Comparison of ENCODE assay signal across 2 cellular contexts in genomic region chrX:131875827-131876226, GRCh38.
DNase-seq lines count a peak whose midpoint lies in the region; ATAC-seq, FAIRE-seq and TF ChIP-seq lines count a peak whose summit lies in the region.
"Not testable (repeated sequence)": the region's sequence is repeated elsewhere in the genome, so short reads cannot be mapped to it uniquely, and the experiment has no call there.

No MANE protein-coding gene starts in this region.

- intact Hi-C loops in K562 (cut with micrococcal nuclease): not testable (repeated sequence)

- not testable (repeated sequence) for ATAC-seq in K562

- TF ChIP-seq POLR2A in K562 (conservative IDR thresholded peaks at IDR 0.05): not testable (repeated sequence)

- H3K4me1 ChIP-seq in HEK293 (ENCODE audit: control insufficient read depth, insufficient read depth, low read length); K562 (replicated peaks in 1 of 2; ENCODE audit: control insufficient read depth in 2 of 2, insufficient read depth in 2 of 2, low read length in 2 of 2): not testable (repeated sequence)

- not testable (repeated sequence) for H3K27ac ChIP-seq in HEK293 (ENCODE audit: extremely low read depth, low read depth, low read length); K562 (ENCODE audit: extremely low read depth, low read depth, low read length)

- not testable (repeated sequence) for H2AFZ ChIP-seq in K562 (ENCODE audit: low read depth, low read length)

- no CpG with 5 or more reads among the region's 1 CpG for WGBS in K562 (ENCODE audit: insufficient coverage, low coverage, missing lambda C conversion rate)

- not testable (repeated sequence) for H3K9me1 ChIP-seq in K562 (ENCODE audit: control insufficient read depth, insufficient read depth, low read length)

- H3K36me3 ChIP-seq in HEK293 (ENCODE audit: control insufficient read depth in 2 of 2, insufficient read depth in 1 of 2, low read length in 2 of 2); K562 (ENCODE audit: control insufficient read depth, insufficient read depth, low read length): not testable (repeated sequence)

- BruUV-seq in K562 (replicated peaks; lab: Mats Ljungman, UMichigan): not testable (repeated sequence)

- H3K79me2 ChIP-seq in K562 (ENCODE audit: control insufficient read depth, insufficient read depth, low read length): not testable (repeated sequence)

- H3K4me2 ChIP-seq in K562 (ENCODE audit: insufficient read depth, low read length): not testable (repeated sequence)

- TF ChIP-seq RAD21 in K562 (CRISPR knock-in tag; conservative IDR thresholded peaks at IDR 0.05 in 1 of 2, IDR thresholded peaks at IDR 0.05 in 1 of 2): not testable (repeated sequence)

- H4K20me1 ChIP-seq in K562 (replicated peaks; ENCODE audit: control insufficient read depth, insufficient read depth, low read length): not testable (repeated sequence)

- not testable (repeated sequence) for H3K27me3 ChIP-seq in K562 (ENCODE audit: control insufficient read depth in 2 of 2, insufficient read depth in 2 of 2, low read length in 2 of 2)

- POLR2A ChIA-PET in HEK293 (lab: Yijun Ruan, JAX); K562 (lab: Yijun Ruan, JAX): not testable (repeated sequence)

- not testable (repeated sequence) for TF ChIP-seq EP300 in K562 (IDR thresholded peaks at IDR 0.05; ENCODE audit: low read length)

- in situ Hi-C loops in K562 (cut with MboI): not testable (repeated sequence)

- H3K4me3 ChIP-seq in HEK293 (ENCODE audit: low read depth, low read length); K562: not testable (repeated sequence)

- not testable (repeated sequence) for FAIRE-seq in K562 (lab: Jason Lieb, UNC)

- CTCF ChIA-PET in HEK293 (lab: Yijun Ruan, JAX); K562 (lab: Yijun Ruan, JAX; ENCODE audit: low intra/inter-chr PET ratio): not testable (repeated sequence)

- not testable (repeated sequence) for H3K9me3 ChIP-seq in HEK293 (ENCODE audit: control insufficient read depth, insufficient read depth, low read depth, low read length); K562 (replicated peaks; ENCODE audit: control insufficient read depth, insufficient read depth, low read depth, low read length)

- not testable (repeated sequence) for H3K9ac ChIP-seq in K562 (ENCODE audit: insufficient read depth in 1 of 2, low read depth in 2 of 2, low read length in 2 of 2)

- not testable (repeated sequence) for TF ChIP-seq CTCF in HEK293 (tag by site-specific recombination; IDR thresholded peaks at IDR 0.05); K562 (IDR thresholded peaks at IDR 0.05 in 2 of 3, conservative IDR thresholded peaks at IDR 0.05 in 1 of 3; ENCODE audit: insufficient read depth in 2 of 3, low read depth in 1 of 3, low read length in 3 of 3)

- DNase-seq in K562 (ENCODE audit: extremely low read depth in 1 of 4, low spot score in 3 of 4): not testable (repeated sequence)

TF ChIP-seq in HEK293, 187 proteins besides CTCF, POLR2A, EP300 and RAD21:
- TF ChIP-seq ZNF580 (tag by site-specific recombination; IDR thresholded peaks at IDR 0.05) (0 out of 2 replicates have a peak, but pooled peaks have one; percentile 42), ZNF146 (tag by site-specific recombination; IDR thresholded peaks at IDR 0.05) (peak; percentile 93)

TF ChIP-seq in K562, 482 proteins besides CTCF, POLR2A, EP300 and RAD21:
- TF ChIP-seq ZNF146 (CRISPR knock-in tag; IDR thresholded peaks at IDR 0.05; ENCODE audit: unreplicated experiment): peak; percentile 38
